Comparison of ENCODE assay signal across 9 cellular contexts in the genomic region with DNA sequence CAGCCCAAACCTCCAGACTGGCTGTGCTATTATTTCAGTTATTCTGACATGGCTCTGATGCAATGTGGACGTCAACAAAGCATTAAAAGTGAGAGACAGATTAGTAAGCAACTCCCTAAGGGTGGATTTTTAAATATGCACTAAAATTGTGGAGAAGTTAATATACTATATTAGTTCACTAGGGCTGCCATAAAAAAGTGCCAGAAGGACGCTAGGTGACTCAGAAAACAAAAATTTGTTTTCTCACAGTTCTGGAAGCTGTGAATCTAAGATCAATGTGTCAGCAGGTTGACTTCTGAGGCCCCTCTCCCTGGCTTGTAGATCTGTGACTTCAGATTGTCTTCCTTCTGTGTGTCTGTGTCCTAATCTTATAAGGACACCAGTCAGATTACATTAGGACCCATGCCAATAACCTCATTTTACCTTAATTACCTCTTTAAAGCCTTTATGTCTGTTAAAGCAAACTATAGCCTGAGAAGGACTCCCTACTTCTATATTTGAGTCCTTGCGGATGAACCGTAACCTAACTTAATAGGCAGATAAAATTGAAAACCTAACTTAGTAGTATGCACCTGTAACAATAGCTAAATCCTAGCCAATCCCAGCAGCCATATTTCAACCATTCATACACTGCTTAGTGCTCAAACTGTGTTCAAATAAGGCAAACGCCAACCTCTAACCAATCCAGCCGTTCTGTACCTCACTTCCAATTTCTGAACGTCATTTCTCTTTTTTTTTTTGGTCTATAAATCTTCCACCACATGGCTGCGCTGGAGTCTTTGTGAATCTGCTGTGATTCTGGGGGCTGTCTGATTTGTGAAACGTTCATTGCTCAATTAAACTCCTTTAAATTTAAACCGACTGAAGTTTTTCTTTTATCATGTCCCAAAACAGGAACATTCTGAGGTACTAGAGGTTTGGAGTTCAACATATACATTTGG.
DNase-seq lines count a peak whose midpoint lies in the region; ATAC-seq, FAIRE-seq and TF ChIP-seq lines count a peak whose summit lies in the region.
"Had no signal": no experiment of that assay in that cellular context is flagged by ENCODE, and none has a peak within 500 bp of the region (broad histone marks: within the 10 kb centered on the region; RNA-seq: fewer than 3 reads in every experiment).

No MANE protein-coding gene starts in this region.

- no peaks in the 10 kb centered on the region for H3K9me1 ChIP-seq in endothelial cell of umbilical vein (replicated peaks; ENCODE audit: control insufficient read depth, extremely low read depth, insufficient read depth, low read length)

- H3K27ac ChIP-seq in MM.1S (ENCODE audit: low read length) (peak overlapping the region; percentile 89; the same call in 1 of the 2 replicates), endothelial cell of umbilical vein (ENCODE audit: insufficient read depth, low read depth, low read length) (no peak overlapping the region)

- DNase-seq in AG09309 (ENCODE audit: low read depth): no peak
- DNase-seq in MM.1S: no peak
- peak; percentile 60 for DNase-seq in endothelial cell of umbilical vein (ENCODE audit: low read depth, low spot score)
- no peak for DNase-seq in stimulated activated CD4-positive, alpha-beta T cell treated with anti-CD3 and anti-CD28 coated beads, Interleukin-4, amount 100 ng/mL, for 4 hours
- DNase-seq: stimulated activated CD4-positive, alpha-beta T cell treated with anti-CD3 and anti-CD28 coated beads, Interleukin-12 subunit alpha, Interleukin-12 subunit beta, amount 100 ng/mL, for 4 hours had no signal

- ATAC-seq in GM19035 (IDR thresholded peaks at IDR 0.05; ENCODE audit: unreplicated experiment) (peak; percentile 8), HG03460 (IDR thresholded peaks at IDR 0.05; ENCODE audit: unreplicated experiment) (no peak), HG03039 (IDR thresholded peaks at IDR 0.05; ENCODE audit: unreplicated experiment) (no peak), HG02884 (IDR thresholded peaks at IDR 0.05; ENCODE audit: unreplicated experiment) (no peak)

- H2AFZ ChIP-seq in MM.1S (ENCODE audit: low read length) (peak overlapping the region; percentile 34; the same call in 1 of the 2 replicates), endothelial cell of umbilical vein (ENCODE audit: low read depth, low read length) (no peak overlapping the region)

- H3K9me2 ChIP-seq in MM.1S (replicated peaks; ENCODE audit: insufficient read depth, low read length): no peaks in the 10 kb centered on the region

- H3K9me3 ChIP-seq in MM.1S (replicated peaks; ENCODE audit: insufficient read depth, low read length) (no peaks in the 10 kb centered on the region), endothelial cell of umbilical vein (replicated peaks; ENCODE audit: control insufficient read depth, insufficient read depth, low read length) (no peaks in the 10 kb centered on the region)

- intact Hi-C loops in endothelial cell of umbilical vein (cut with micrococcal nuclease): no loop called here

- no peaks in the 10 kb centered on the region for H4K20me1 ChIP-seq in MM.1S (ENCODE audit: insufficient read depth, low read length)
- no peaks in the 10 kb centered on the region for H4K20me1 ChIP-seq in endothelial cell of umbilical vein (replicated peaks; ENCODE audit: control insufficient read depth, extremely low read depth, insufficient read depth, low read length)

- H3K4me1 ChIP-seq in MM.1S (ENCODE audit: low read length) (peaks cover 46% of the 10 kb centered on the region), endothelial cell of umbilical vein (ENCODE audit: control insufficient read depth, extremely low read depth, insufficient read depth, low read length) (peaks cover 18% of the 10 kb centered on the region)

- H3F3A ChIP-seq in MM.1S (ENCODE audit: insufficient read depth, low read length): peaks cover 41% of the 10 kb centered on the region

- TF ChIP-seq CTCF in AG09309 (IDR thresholded peaks at IDR 0.05; ENCODE audit: control insufficient read depth, insufficient read depth, low read depth, low read length, missing control alignments) (peak; percentile 8), MM.1S (IDR thresholded peaks at IDR 0.05; ENCODE audit: low read length) (peak; percentile 34; the same call in 1 of the 2 replicates), endothelial cell of umbilical vein (IDR thresholded peaks at IDR 0.05; ENCODE audit: extremely low read depth in 1 of 2, insufficient read depth in 1 of 2, low read depth in 1 of 2, low read length in 2 of 2) (no peak)

- H3K36me3 ChIP-seq in MM.1S (replicated peaks; ENCODE audit: insufficient read depth, low read length) (no peaks in the 10 kb centered on the region), endothelial cell of umbilical vein (ENCODE audit: control insufficient read depth in 2 of 2, extremely low read depth in 1 of 2, insufficient read depth in 2 of 2, low read length in 2 of 2) (no peaks in the 10 kb centered on the region)

- FAIRE-seq in endothelial cell of umbilical vein (lab: Jason Lieb, UNC): peak; percentile 68

- H3K4me3 ChIP-seq in AG09309 (ENCODE audit: control insufficient read depth, low read depth, low read length) (no peak overlapping the region), MM.1S (ENCODE audit: low read length) (peak overlapping the region; percentile 34), endothelial cell of umbilical vein (replicated peaks in 1 of 3; ENCODE audit: insufficient read depth in 1 of 3, low read depth in 1 of 3, low read length in 3 of 3) (no peak overlapping the region)

- H3K27me3 ChIP-seq in MM.1S (replicated peaks; ENCODE audit: insufficient read depth, low read length) (no peaks in the 10 kb centered on the region), endothelial cell of umbilical vein (ENCODE audit: control insufficient read depth in 2 of 2, insufficient read depth in 2 of 2, low read length in 2 of 2) (no peaks in the 10 kb centered on the region)

- POLR2A ChIA-PET in endothelial cell of umbilical vein (lab: Charles Lee): no interaction called here

- TF ChIP-seq POLR2A in endothelial cell of umbilical vein (IDR thresholded peaks at IDR 0.05; ENCODE audit: low read depth, low read length): no peak

- no TSS peak for BruUV-seq in endothelial cell of umbilical vein (replicated peaks; lab: Mats Ljungman, UMichigan)

- dilution Hi-C loops in endothelial cell of umbilical vein (cut with MboI; ENCODE audit: extremely low pct_ligation_motif_present, low sequenced_read_pairs): no loop called here

- CTCF ChIA-PET in endothelial cell of umbilical vein (lab: Charles Lee): interaction anchor here (0.9 to 1.3 kb wide), 2 partner anchors 8 to 24 kb away, joined by 3 to 5 read pairs; no protein-coding TSS in a partner anchor

- H3K79me2 ChIP-seq in MM.1S (ENCODE audit: low read length) (no peaks in the 10 kb centered on the region), endothelial cell of umbilical vein (ENCODE audit: control insufficient read depth, insufficient read depth, low read length) (no peaks in the 10 kb centered on the region)

- H3K4me2 ChIP-seq in MM.1S (ENCODE audit: low read depth, low read length) (peak overlapping the region; percentile 78), endothelial cell of umbilical vein (ENCODE audit: insufficient read depth, low read length) (no peak overlapping the region)

- H3K9ac ChIP-seq in MM.1S (ENCODE audit: low read length) (peak overlapping the region; percentile 52; the same call in 1 of the 2 replicates), endothelial cell of umbilical vein (replicated peaks; ENCODE audit: extremely low read depth, insufficient read depth, low read length) (no peak overlapping the region)

TF ChIP-seq in endothelial cell of umbilical vein, 7 proteins besides CTCF, POLR2A, EP300 and RAD21:
- TF ChIP-seq JUN (IDR thresholded peaks at IDR 0.05; ENCODE audit: borderline replicate concordance, insufficient read depth, insufficient read length, low read depth) (peak; percentile 11), EZH2 (IDR thresholded peaks at IDR 0.05; ENCODE audit: borderline replicate concordance, low read depth, low read length, severe bottlenecking) (no peak), FOS (IDR thresholded peaks at IDR 0.05; ENCODE audit: borderline replicate concordance, insufficient read depth, low read length) (peak; percentile 56), GATA2 (IDR thresholded peaks at IDR 0.05; ENCODE audit: insufficient read depth, insufficient read length, low read depth, low read length) (peak; percentile 47)

Comparison
In these comparisons a context has a peak if more than half of its experiments do, and no peak if none do; other contexts are left out.
1. CTCF ChIP-seq: peak in AG09309 (single experiment) and MM.1S (single experiment); none in endothelial cell of umbilical vein (0 of 2).